In the genomic region with DNA sequence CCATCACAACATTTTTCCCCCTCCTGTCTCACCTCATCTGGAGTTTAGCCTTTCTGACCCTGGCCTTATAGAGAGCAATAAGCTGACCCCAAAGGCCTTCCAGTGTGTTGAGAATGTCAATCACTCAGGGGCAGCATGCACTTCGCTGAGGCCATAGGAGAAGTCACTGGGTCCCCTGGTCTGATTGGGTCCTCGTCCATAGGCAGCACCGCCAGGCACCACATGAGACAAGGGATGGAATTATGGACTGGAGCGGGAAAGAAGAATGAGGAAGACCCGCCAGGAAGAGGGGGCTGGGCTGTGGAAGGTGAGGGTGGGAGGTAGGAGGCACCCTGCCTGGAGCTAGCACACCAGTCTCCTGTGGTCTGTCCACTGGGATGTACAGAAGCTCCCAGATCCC, we compare ENCODE assay signal across 15 cellular contexts.
DNase-seq lines count a peak whose midpoint lies in the region; TF ChIP-seq lines count a peak whose summit lies in the region.
"Had no signal": no experiment of that assay in that cellular context is flagged by ENCODE, and none has a peak within 500 bp of the region (broad histone marks: within the 10 kb centered on the region; RNA-seq: fewer than 3 reads in every experiment).

No MANE protein-coding gene starts in this region.

- H3K36me3 Mint-ChIP-seq in nephron (ENCODE audit: low read depth) = peaks cover 4% of the 10 kb centered on the region
- no peaks in the 10 kb centered on the region for H3K36me3 Mint-ChIP-seq in activated naive CD4-positive, alpha-beta T cell treated with anti-CD3 and anti-CD28 coated beads, Interleukin-2, amount 10 ng/mL, durations not matched to agents 7 days and 5 days
- H3K36me3 Mint-ChIP-seq: CD4-positive, CD25-positive, alpha-beta regulatory T cell had no signal

- in situ Hi-C loops in GM13976 (cut with MboI; ENCODE audit: low sequenced_read_pairs, unreplicated experiment) = no loop called here

- TF ChIP-seq CTCF in nephron (IDR thresholded peaks at IDR 0.05; ENCODE audit: unreplicated experiment in 3 of 3) (no peak), GM13976 (IDR thresholded peaks at IDR 0.05; ENCODE audit: borderline replicate concordance, control extremely low read depth, extremely low read depth, insufficient read depth, missing control alignments) (no peak)

- CTCF ChIA-PET in activated naive CD4-positive, alpha-beta T cell treated with anti-CD3 and anti-CD28 coated beads, Interleukin-2, amount 10 ng/mL, durations not matched to agents 7 days and 5 days (lab: Charles Lee) = no interaction called here

- H3K9me3 Mint-ChIP-seq in nephron = peaks cover 6% of the 10 kb centered on the region
- H3K9me3 Mint-ChIP-seq in activated naive CD4-positive, alpha-beta T cell treated with anti-CD3 and anti-CD28 coated beads, Interleukin-2, amount 10 ng/mL, durations not matched to agents 7 days and 5 days = no peaks in the 10 kb centered on the region
- H3K9me3 Mint-ChIP-seq: CD4-positive, CD25-positive, alpha-beta regulatory T cell had no signal

- H3K4me3 Mint-ChIP-seq in nephron = peak overlapping the region in 1 of 3 experiments; percentile 37
- H3K4me3 Mint-ChIP-seq in activated naive CD4-positive, alpha-beta T cell treated with anti-CD3 and anti-CD28 coated beads, Interleukin-2, amount 10 ng/mL, durations not matched to agents 7 days and 5 days = no peak overlapping the region
- H3K4me3 Mint-ChIP-seq: CD4-positive, CD25-positive, alpha-beta regulatory T cell had no signal

- peaks cover 54% of the 10 kb centered on the region for H3K4me1 Mint-ChIP-seq in nephron
- H3K4me1 Mint-ChIP-seq in activated naive CD4-positive, alpha-beta T cell treated with anti-CD3 and anti-CD28 coated beads, Interleukin-2, amount 10 ng/mL, durations not matched to agents 7 days and 5 days = no peaks in the 10 kb centered on the region
- H3K4me1 Mint-ChIP-seq: CD4-positive, CD25-positive, alpha-beta regulatory T cell had no signal

- peak overlapping the region in 2 of 3 experiments; percentile 67 to 70 for H3K27ac Mint-ChIP-seq in nephron
- H3K27ac Mint-ChIP-seq in activated naive CD4-positive, alpha-beta T cell treated with anti-CD3 and anti-CD28 coated beads, Interleukin-2, amount 10 ng/mL, durations not matched to agents 7 days and 5 days = no peak overlapping the region
- H3K27ac Mint-ChIP-seq: CD4-positive, CD25-positive, alpha-beta regulatory T cell had no signal

- H3K27me3 Mint-ChIP-seq in nephron (ENCODE audit: low read depth) = peaks cover 3% of the 10 kb centered on the region
- peaks cover 9% of the 10 kb centered on the region for H3K27me3 Mint-ChIP-seq in activated naive CD4-positive, alpha-beta T cell treated with anti-CD3 and anti-CD28 coated beads, Interleukin-2, amount 10 ng/mL, durations not matched to agents 7 days and 5 days

- H3K27ac ChIP-seq in caudate nucleus (ENCODE audit: low read depth, low read length) = peak overlapping the region; percentile 84
- peak overlapping the region; percentile 82 for H3K27ac ChIP-seq in temporal lobe (ENCODE audit: low read depth, low read length)
- H3K27ac ChIP-seq: PC-9, SJSA1 had no signal

- DNase-seq in NCI-H526 (lab: John Stamatoyannopoulos, UW) (peak; percentile 72 to 83), caudate nucleus (lab: John Stamatoyannopoulos, UW) (no peak), cerebellar nuclear complex (lab: John Stamatoyannopoulos, UW) (no peak), GM13976 (ENCODE audit: low spot score) (no peak)
- DNase-seq in activated naive CD4-positive, alpha-beta T cell treated with anti-CD3 and anti-CD28 coated beads, Interleukin-2, amount 10 ng/mL, durations not matched to agents 7 days and 5 days = no peak
- DNase-seq: ACHN; AML-193; CD4-positive, CD25-positive, alpha-beta regulatory T cell; DMS79 treated with DMSO at 0.1 percent for 48 hours; GOT3; NCI-H2029 treated with DMSO at 0.1 percent for 48 hours; PC-9 had no signal

Comparison
In these comparisons a context has a peak if more than half of its experiments do, and no peak if none do; other contexts are left out.
1. DNase-seq: peak in NCI-H526 (2 of 2); none in caudate nucleus (0 of 61), cerebellar nuclear complex (0 of 2), activated naive CD4-positive, alpha-beta T cell treated with anti-CD3 and anti-CD28 coated beads, Interleukin-2, amount 10 ng/mL, durations not matched to agents 7 days and 5 days (single experiment) and GM13976 (single experiment).